ENCODE assay signal across 8 cellular contexts in genomic region chr1:193539731-193540459, GRCh38.
DNase-seq lines count a peak whose midpoint lies in the region; ATAC-seq and TF ChIP-seq lines count a peak whose summit lies in the region.

No MANE protein-coding gene starts in this region.

- H3K9me3 ChIP-seq in mucosa of rectum (ENCODE audit: control insufficient read depth in 2 of 2, low read length in 2 of 2): no peaks in the 10 kb centered on the region

- peaks cover 20% of the 10 kb centered on the region for H3K4me1 Mint-ChIP-seq in HFFc6 (ENCODE audit: low read depth)

- H3K9ac ChIP-seq in KMS-11 (peak overlapping the region; percentile 59), mucosa of rectum (ENCODE audit: low read depth in 1 of 2, low read length in 2 of 2) (peak overlapping the region in 1 of 2 donors; percentile 34)

- H4K20me1 ChIP-seq in KMS-11 (ENCODE audit: insufficient read depth): no peaks in the 10 kb centered on the region

- peak overlapping the region; percentile 85 for H3K4me2 ChIP-seq in KMS-11

- H3K36me3 Mint-ChIP-seq in HFFc6 (ENCODE audit: low read depth): no peaks in the 10 kb centered on the region

- H3K27me3 Mint-ChIP-seq in HFFc6 (ENCODE audit: insufficient read depth): peaks cover 1% of the 10 kb centered on the region; the same call in 1 of the 2 replicates

- H3K36me3 ChIP-seq in KMS-11 (ENCODE audit: insufficient read depth) (no peaks in the 10 kb centered on the region), mucosa of rectum (ENCODE audit: control insufficient read depth in 2 of 2, insufficient read depth in 2 of 2, low read length in 2 of 2) (no peaks in the 10 kb centered on the region)

- H3K79me2 ChIP-seq in KMS-11 (ENCODE audit: insufficient read depth, low read depth): no peaks in the 10 kb centered on the region

- H3K27me3 ChIP-seq in KMS-11 (ENCODE audit: insufficient read depth, low read depth) (no peaks in the 10 kb centered on the region), mucosa of rectum (ENCODE audit: control insufficient read depth in 2 of 2, insufficient read depth in 2 of 2, low read length in 2 of 2) (no peaks in the 10 kb centered on the region)

- H3K27ac ChIP-seq in KMS-11 (peak overlapping the region; percentile 85), mucosa of rectum (ENCODE audit: low read depth in 2 of 2, low read length in 2 of 2) (peak overlapping the region; percentile 45 to 49), RWPE1 (no peak overlapping the region)

- no peak for TF ChIP-seq CTCF in KMS-11 (conservative IDR thresholded peaks at IDR 0.05; ENCODE audit: low read depth, low read length)
- TF ChIP-seq CTCF in HFFc6 (IDR thresholded peaks at IDR 0.05): no peak
- TF ChIP-seq CTCF in RWPE1 (conservative IDR thresholded peaks at IDR 0.05; ENCODE audit: low read depth): no peak

- H3K27ac Mint-ChIP-seq in HFFc6: no peak overlapping the region

- CTCF ChIA-PET in RWPE1 (lab: Yijun Ruan, JAX): interaction anchor here (0.6 kb wide), 1 partner anchor 72 kb away, joined by 7 read pairs; no protein-coding TSS in a partner anchor

- H3K4me1 ChIP-seq in KMS-11 (ENCODE audit: low read depth, poor library complexity, severe bottlenecking) (peaks cover 82% of the 10 kb centered on the region), mucosa of rectum (ENCODE audit: control insufficient read depth in 2 of 2, insufficient read depth in 2 of 2, low read length in 2 of 2) (peaks cover 0 to 4% of the 10 kb centered on the region in 2 donors)

- DNase-seq in NCI-H1417 (lab: John Stamatoyannopoulos, UW): no peak
- DNase-seq in HFFc6: no peak
- DNase-seq in RWPE1 (ENCODE audit: low spot score): no peak
- DNase-seq in NCI-H345 (lab: John Stamatoyannopoulos, UW): no peak

- no peak overlapping the region for H3K4me3 ChIP-seq in KMS-11 (IDR thresholded peaks at IDR 0.05; ENCODE audit: insufficient read depth, low read depth, low read length)
- H3K4me3 ChIP-seq in mucosa of rectum (ENCODE audit: low read length in 2 of 2): peak overlapping the region in 1 of 2 donors; percentile 49

- H3K9me3 Mint-ChIP-seq in HFFc6: no peaks in the 10 kb centered on the region

- H2AFZ ChIP-seq in KMS-11 (ENCODE audit: low read depth): peak overlapping the region; percentile 53

- POLR2A ChIA-PET in RWPE1 (lab: Yijun Ruan, JAX; ENCODE audit: low non-redundant PET): no interaction called here

- ATAC-seq in GM18861 (IDR thresholded peaks at IDR 0.05; ENCODE audit: unreplicated experiment): peak; percentile 38
- ATAC-seq in GM21825 (IDR thresholded peaks at IDR 0.05; ENCODE audit: unreplicated experiment): peak; percentile 59

- no peak overlapping the region for H3K4me3 Mint-ChIP-seq in HFFc6
